Comparison of ENCODE assay signal across 22 cellular contexts in the genomic region with DNA sequence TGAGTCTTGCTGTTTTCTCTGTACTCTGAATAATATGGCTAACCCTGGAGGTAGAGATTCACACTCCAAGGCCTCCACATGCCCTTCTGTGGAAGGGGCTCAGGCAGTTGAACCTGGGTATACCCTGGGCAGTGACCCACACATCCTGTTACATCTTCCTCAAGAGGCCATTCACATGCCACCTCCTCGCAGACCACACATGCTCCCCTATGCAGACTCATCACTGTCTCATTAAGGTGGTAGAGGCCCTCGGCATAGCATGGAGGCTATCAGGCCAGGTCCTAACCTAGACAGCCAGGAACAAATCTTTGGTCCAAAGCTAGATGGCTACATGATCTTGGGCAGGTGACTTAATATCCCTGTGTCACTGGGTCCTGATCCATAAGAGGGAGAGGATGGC.
"Had no signal": no experiment of that assay in that cellular context is flagged by ENCODE, and none has a peak within 500 bp of the region (broad histone marks: within the 10 kb centered on the region; RNA-seq: fewer than 3 reads in every experiment).

No MANE protein-coding gene starts in this region.

- ATAC-seq: gastrocnemius medialis, heart right ventricle, left colon, left lobe of liver, lower lobe of right lung, mucosa of descending colon had no signal

- DNase-seq: cerebellar nuclear complex; colonic mucosa; cortex of kidney; effector CD4-positive, alpha-beta T cell; effector memory CD4-positive, alpha-beta T cell; esophagus squamous epithelium; foreskin fibroblast; foreskin melanocyte; gastrocnemius medialis; glutamatergic neuron; heart right ventricle; hippocampal formation; kidney; kidney glomerular epithelial cell; left colon; left ventricle myocardium inferior; lower lobe of right lung; mesenchymal stem cell; mucosa of descending colon had no signal

- H3K27me3 Mint-ChIP-seq: dendritic cell treated with granulocyte-macrophage colony-stimulating factor and Interleukin-4, amounts not matched to agents 40 ng/mL and 50 ng/mL, for 4 days had no signal

- H3K27ac Mint-ChIP-seq: dendritic cell treated with granulocyte-macrophage colony-stimulating factor and Interleukin-4, amounts not matched to agents 40 ng/mL and 50 ng/mL, for 4 days; mesothelial cell of epicardium had no signal

- H3K4me3 Mint-ChIP-seq: dendritic cell treated with granulocyte-macrophage colony-stimulating factor and Interleukin-4, amounts not matched to agents 40 ng/mL and 50 ng/mL, for 4 days; mesothelial cell of epicardium had no signal
